In genomic region chr2:207239754-207240494, GRCh38 we compare ENCODE assay signal across 1 cellular context.
TF ChIP-seq lines count a peak whose summit lies in the region.

No MANE protein-coding gene starts in this region.

TF ChIP-seq in HepG2, 621 proteins besides CTCF, POLR2A, EP300 and RAD21 (continued from another document):
- TF ChIP-seq, protein P1, sequence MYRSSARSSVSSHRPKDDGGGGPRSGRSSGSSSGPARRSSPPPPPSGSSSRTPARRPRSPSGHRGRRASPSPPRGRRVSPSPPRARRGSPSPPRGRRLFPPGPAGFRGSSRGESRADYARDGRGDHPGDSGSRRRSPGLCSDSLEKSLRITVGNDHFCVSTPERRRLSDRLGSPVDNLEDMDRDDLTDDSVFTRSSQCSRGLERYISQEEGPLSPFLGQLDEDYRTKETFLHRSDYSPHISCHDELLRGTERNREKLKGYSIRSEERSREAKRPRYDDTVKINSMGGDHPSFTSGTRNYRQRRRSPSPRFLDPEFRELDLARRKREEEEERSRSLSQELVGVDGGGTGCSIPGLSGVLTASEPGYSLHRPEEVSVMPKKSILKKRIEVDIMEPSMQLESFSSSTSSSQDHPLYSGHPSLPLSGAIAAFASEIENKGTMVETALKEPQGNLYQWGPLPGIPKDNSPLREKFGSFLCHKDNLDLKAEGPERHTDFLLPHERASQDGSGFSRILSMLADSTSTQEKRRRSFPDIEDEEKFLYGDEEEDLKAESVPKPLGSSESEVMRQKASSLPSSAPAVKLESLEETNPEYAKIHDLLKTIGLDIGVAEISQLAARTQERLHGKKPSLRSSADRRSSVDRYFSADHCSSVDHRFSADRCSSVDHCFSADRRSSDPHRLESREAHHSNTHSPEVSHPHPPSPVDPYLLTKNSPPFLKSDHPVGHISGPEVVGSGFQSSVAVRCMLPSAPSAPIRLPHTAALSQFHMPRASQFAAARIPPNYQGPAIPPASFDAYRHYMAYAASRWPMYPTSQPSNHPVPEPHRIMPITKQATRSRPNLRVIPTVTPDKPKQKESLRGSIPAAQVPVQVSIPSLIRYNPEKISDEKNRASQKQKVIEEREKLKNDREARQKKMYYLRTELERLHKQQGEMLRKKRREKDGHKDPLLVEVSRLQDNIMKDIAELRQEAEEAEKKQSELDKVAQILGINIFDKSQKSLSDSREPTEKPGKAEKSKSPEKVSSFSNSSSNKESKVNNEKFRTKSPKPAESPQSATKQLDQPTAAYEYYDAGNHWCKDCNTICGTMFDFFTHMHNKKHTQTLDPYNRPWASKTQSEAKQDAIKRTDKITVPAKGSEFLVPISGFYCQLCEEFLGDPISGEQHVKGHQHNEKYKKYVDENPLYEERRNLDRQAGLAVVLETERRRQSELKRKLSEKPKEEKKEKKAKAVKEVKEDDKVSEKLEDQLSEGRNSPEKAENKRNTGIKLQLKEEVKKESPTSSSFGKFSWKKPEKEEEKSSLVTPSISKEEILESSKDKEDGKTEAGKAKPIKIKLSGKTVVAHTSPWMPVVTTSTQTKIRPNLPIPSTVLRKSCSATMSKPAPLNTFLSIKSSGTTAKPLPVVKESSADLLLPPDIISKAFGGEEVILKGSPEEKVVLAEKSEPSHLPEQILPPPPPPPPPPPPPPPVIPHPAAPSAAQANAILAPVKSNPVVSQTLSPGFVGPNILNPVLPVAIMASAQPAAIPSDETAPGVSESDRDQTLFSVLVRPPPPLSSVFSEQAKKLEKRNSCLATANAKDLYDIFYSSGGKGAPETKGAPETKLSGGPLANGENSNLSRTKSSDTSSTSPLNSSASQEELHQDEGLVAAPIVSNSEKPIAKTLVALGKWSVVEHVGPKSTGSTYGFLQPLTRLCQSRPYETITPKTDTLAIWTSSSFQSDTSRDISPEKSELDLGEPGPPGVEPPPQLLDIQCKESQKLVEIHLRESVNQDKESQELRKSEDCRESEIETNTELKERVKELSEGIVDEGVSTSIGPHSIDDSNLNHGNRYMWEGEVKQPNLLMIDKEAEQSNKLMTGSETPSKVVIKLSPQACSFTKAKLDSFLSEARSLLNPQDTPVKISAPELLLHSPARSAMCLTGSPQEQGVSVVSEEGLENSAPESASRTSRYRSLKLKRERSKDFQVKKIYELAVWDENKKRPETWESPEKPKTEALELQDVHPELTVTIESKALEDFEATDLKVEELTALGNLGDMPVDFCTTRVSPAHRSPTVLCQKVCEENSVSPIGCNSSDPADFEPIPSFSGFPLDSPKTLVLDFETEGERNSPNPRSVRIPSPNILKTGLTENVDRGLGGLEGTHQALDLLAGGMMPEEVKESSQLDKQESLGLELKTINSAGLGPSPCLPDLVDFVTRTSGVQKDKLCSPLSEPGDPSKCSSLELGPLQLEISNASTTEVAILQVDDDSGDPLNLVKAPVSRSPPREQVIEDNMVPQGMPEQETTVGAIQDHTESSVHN (CRISPR knock-in tag; IDR thresholded peaks at IDR 0.05), result no peak
